In genomic region chr5:32298056-32298420, GRCh38 we compare ENCODE assay signal across 10 cellular contexts. TPM values are rescaled to one million over a fixed set of nuclear protein-coding genes. Genes with fewer than 3 reads are reported as not detected.
DNase-seq lines count a peak whose midpoint lies in the region; ATAC-seq and TF ChIP-seq lines count a peak whose summit lies in the region.
"Had no signal": no experiment of that assay in that cellular context is flagged by ENCODE, and none has a peak within 500 bp of the region (broad histone marks: within the 10 kb centered on the region; RNA-seq: fewer than 3 reads in every experiment).

No MANE protein-coding gene starts in this region.

- H3K4me3 ChIP-seq in left ventricle myocardium inferior (no peak overlapping the region), hepatocyte (no peak overlapping the region)

- H3K36me3 ChIP-seq in left ventricle myocardium inferior, result peaks cover 22% of the 10 kb centered on the region
- no peaks in the 10 kb centered on the region for H3K36me3 ChIP-seq in hepatocyte (replicated peaks; ENCODE audit: insufficient read depth, low read depth)

- peaks cover 69% of the 10 kb centered on the region for H3K4me1 ChIP-seq in left ventricle myocardium inferior
- H3K4me1 ChIP-seq in hepatocyte (ENCODE audit: insufficient read depth), result no peaks in the 10 kb centered on the region

- H3K4me2 ChIP-seq in hepatocyte, result no peak overlapping the region

- ATAC-seq in HG03175 (IDR thresholded peaks at IDR 0.05; ENCODE audit: unreplicated experiment) (peak; percentile 84), SK-N-SH treated with all-trans-retinoic acid at 6 μM for 48 hours (no peak)
- peak; percentile 91 for ATAC-seq in activated naive CD8-positive, alpha-beta T cell treated with anti-CD3 and anti-CD28 coated beads, Interleukin-2, amount 50 U/mL, for 24 hours
- peak; percentile 94 for ATAC-seq in stimulated activated memory B cell treated with anti-CD40 and anti-IgM and Interleukin-4, amounts not matched to agents 10 μg/mL and 1 μg/mL and 100 μg/mL, for 72 hours
- ATAC-seq: Panc1 had no signal

- intact Hi-C loops in activated CD4-positive, alpha-beta memory T cell treated with anti-CD3 and anti-CD28 coated beads for 36 hours (cut with micrococcal nuclease), result no loop called here
- intact Hi-C loops in left ventricle myocardium inferior (cut with micrococcal nuclease), result no loop called here

- peaks cover 29% of the 10 kb centered on the region for H3K4me1 Mint-ChIP-seq in activated CD4-positive, alpha-beta memory T cell treated with anti-CD3 and anti-CD28 coated beads for 36 hours (ENCODE audit: low read depth)
- H3K4me1 Mint-ChIP-seq in activated CD4-positive, alpha-beta memory T cell treated with anti-CD3 and anti-CD28 coated beads, Interleukin-2, amount 10 ng/mL, durations not matched to agents 7 days and 5 days, result peaks cover 22% of the 10 kb centered on the region
- peaks cover 42% of the 10 kb centered on the region for H3K4me1 Mint-ChIP-seq in activated naive CD8-positive, alpha-beta T cell treated with anti-CD3 and anti-CD28 coated beads, Interleukin-2, amount 50 U/mL, for 24 hours
- H3K4me1 Mint-ChIP-seq in stimulated activated memory B cell treated with anti-CD40 and anti-IgM and Interleukin-4, amounts not matched to agents 10 μg/mL and 1 μg/mL and 100 μg/mL, for 72 hours, result peaks cover 66% of the 10 kb centered on the region

- H3K9me2 ChIP-seq in hepatocyte (replicated peaks; ENCODE audit: insufficient read depth), result no peaks in the 10 kb centered on the region

- H3K9me3 ChIP-seq in left ventricle myocardium inferior (replicated peaks) (no peaks in the 10 kb centered on the region), hepatocyte (ENCODE audit: low read depth) (no peaks in the 10 kb centered on the region)

- TF ChIP-seq CTCF in left ventricle myocardium inferior (IDR thresholded peaks at IDR 0.05; ENCODE audit: borderline replicate concordance), result no peak
- no peak for TF ChIP-seq CTCF in hepatocyte (IDR thresholded peaks at IDR 0.05; ENCODE audit: poor library complexity)

- H3K36me3 Mint-ChIP-seq in activated CD4-positive, alpha-beta memory T cell treated with anti-CD3 and anti-CD28 coated beads for 36 hours, result peaks cover 14% of the 10 kb centered on the region
- peaks cover 52% of the 10 kb centered on the region for H3K36me3 Mint-ChIP-seq in activated CD4-positive, alpha-beta memory T cell treated with anti-CD3 and anti-CD28 coated beads, Interleukin-2, amount 10 ng/mL, durations not matched to agents 7 days and 5 days (ENCODE audit: low read depth)
- peaks cover 22% of the 10 kb centered on the region for H3K36me3 Mint-ChIP-seq in activated naive CD8-positive, alpha-beta T cell treated with anti-CD3 and anti-CD28 coated beads, Interleukin-2, amount 50 U/mL, for 24 hours (ENCODE audit: low read depth)
- peaks cover 41% of the 10 kb centered on the region for H3K36me3 Mint-ChIP-seq in stimulated activated memory B cell treated with anti-CD40 and anti-IgM and Interleukin-4, amounts not matched to agents 10 μg/mL and 1 μg/mL and 100 μg/mL, for 72 hours

- POLR2A ChIA-PET in activated CD4-positive, alpha-beta memory T cell treated with anti-CD3 and anti-CD28 coated beads for 36 hours (lab: Charles Lee), result interaction anchor here (0.9 to 1.7 kb wide), 4 partner anchors 12 to 17 kb away, joined by 3 to 6 read pairs (median 4); partner anchors contain the start of gene MTMR12
- POLR2A ChIA-PET in activated CD4-positive, alpha-beta memory T cell treated with anti-CD3 and anti-CD28 coated beads, Interleukin-2, amount 10 ng/mL, durations not matched to agents 7 days and 5 days (lab: Charles Lee), result interaction anchor here (1.0 kb wide), 1 partner anchor 15 kb away, joined by 3 read pairs; the partner anchor contains the start of gene MTMR12

- no peaks in the 10 kb centered on the region for H3K9me3 Mint-ChIP-seq in activated CD4-positive, alpha-beta memory T cell treated with anti-CD3 and anti-CD28 coated beads for 36 hours
- no peaks in the 10 kb centered on the region for H3K9me3 Mint-ChIP-seq in activated CD4-positive, alpha-beta memory T cell treated with anti-CD3 and anti-CD28 coated beads, Interleukin-2, amount 10 ng/mL, durations not matched to agents 7 days and 5 days
- H3K9me3 Mint-ChIP-seq in activated naive CD8-positive, alpha-beta T cell treated with anti-CD3 and anti-CD28 coated beads, Interleukin-2, amount 50 U/mL, for 24 hours, result no peaks in the 10 kb centered on the region
- H3K9me3 Mint-ChIP-seq in stimulated activated memory B cell treated with anti-CD40 and anti-IgM and Interleukin-4, amounts not matched to agents 10 μg/mL and 1 μg/mL and 100 μg/mL, for 72 hours, result no peaks in the 10 kb centered on the region

- H3K27me3 Mint-ChIP-seq in activated CD4-positive, alpha-beta memory T cell treated with anti-CD3 and anti-CD28 coated beads for 36 hours, result no peaks in the 10 kb centered on the region
- H3K27me3 Mint-ChIP-seq in activated CD4-positive, alpha-beta memory T cell treated with anti-CD3 and anti-CD28 coated beads, Interleukin-2, amount 10 ng/mL, durations not matched to agents 7 days and 5 days, result no peaks in the 10 kb centered on the region
- no peaks in the 10 kb centered on the region for H3K27me3 Mint-ChIP-seq in activated naive CD8-positive, alpha-beta T cell treated with anti-CD3 and anti-CD28 coated beads, Interleukin-2, amount 50 U/mL, for 24 hours
- H3K27me3 Mint-ChIP-seq in stimulated activated memory B cell treated with anti-CD40 and anti-IgM and Interleukin-4, amounts not matched to agents 10 μg/mL and 1 μg/mL and 100 μg/mL, for 72 hours, result no peaks in the 10 kb centered on the region

- peaks cover 94% of the 10 kb centered on the region for H3K79me2 ChIP-seq in hepatocyte

- H3K27me3 ChIP-seq in left ventricle myocardium inferior (ENCODE audit: low read depth), result no peaks in the 10 kb centered on the region
- no peaks in the 10 kb centered on the region for H3K27me3 ChIP-seq in hepatocyte

- 90% methylated on average over 5 of the region's 5 CpGs for WGBS in hepatocyte (ENCODE audit: low lambda C conversion rate, missing lambda C conversion rate)

- CTCF ChIA-PET in activated CD4-positive, alpha-beta memory T cell treated with anti-CD3 and anti-CD28 coated beads for 36 hours (lab: Charles Lee), result interaction anchor here (1.0 kb wide), 1 partner anchor 292 kb away, joined by 3 read pairs; no protein-coding TSS in a partner anchor
- CTCF ChIA-PET in activated CD4-positive, alpha-beta memory T cell treated with anti-CD3 and anti-CD28 coated beads, Interleukin-2, amount 10 ng/mL, durations not matched to agents 7 days and 5 days (lab: Charles Lee), result interaction anchor here (0.7 kb wide), 1 partner anchor 215 kb away, joined by 3 read pairs; no protein-coding TSS in a partner anchor

- peaks cover 17% of the 10 kb centered on the region for H4K20me1 ChIP-seq in hepatocyte (ENCODE audit: insufficient read depth, poor library complexity, severe bottlenecking)

- H3K27ac ChIP-seq in left ventricle myocardium inferior (replicated peaks) (no peak overlapping the region), hepatocyte (no peak overlapping the region)

- H3K4me3 Mint-ChIP-seq in activated CD4-positive, alpha-beta memory T cell treated with anti-CD3 and anti-CD28 coated beads for 36 hours, result no peak overlapping the region
- H3K4me3 Mint-ChIP-seq in activated CD4-positive, alpha-beta memory T cell treated with anti-CD3 and anti-CD28 coated beads, Interleukin-2, amount 10 ng/mL, durations not matched to agents 7 days and 5 days, result no peak overlapping the region
- H3K4me3 Mint-ChIP-seq in activated naive CD8-positive, alpha-beta T cell treated with anti-CD3 and anti-CD28 coated beads, Interleukin-2, amount 50 U/mL, for 24 hours, result peak overlapping the region; percentile 37
- H3K4me3 Mint-ChIP-seq in stimulated activated memory B cell treated with anti-CD40 and anti-IgM and Interleukin-4, amounts not matched to agents 10 μg/mL and 1 μg/mL and 100 μg/mL, for 72 hours, result peak overlapping the region; percentile 2

- H2AFZ ChIP-seq in hepatocyte, result no peak overlapping the region

- peak; percentile 44 for DNase-seq in activated CD4-positive, alpha-beta memory T cell treated with anti-CD3 and anti-CD28 coated beads for 36 hours
- DNase-seq in activated CD4-positive, alpha-beta memory T cell treated with anti-CD3 and anti-CD28 coated beads, Interleukin-2, amount 10 ng/mL, durations not matched to agents 7 days and 5 days, result no peak
- peak; percentile 48 for DNase-seq in activated naive CD8-positive, alpha-beta T cell treated with anti-CD3 and anti-CD28 coated beads, Interleukin-2, amount 50 U/mL, for 24 hours
- DNase-seq in left ventricle myocardium inferior (no peak), hepatocyte (ENCODE audit: low spot score) (no peak)
- DNase-seq: ACHN had no signal

- H3K27ac Mint-ChIP-seq in activated CD4-positive, alpha-beta memory T cell treated with anti-CD3 and anti-CD28 coated beads for 36 hours, result no peak overlapping the region
- H3K27ac Mint-ChIP-seq in activated CD4-positive, alpha-beta memory T cell treated with anti-CD3 and anti-CD28 coated beads, Interleukin-2, amount 10 ng/mL, durations not matched to agents 7 days and 5 days, result no peak overlapping the region
- H3K27ac Mint-ChIP-seq in activated naive CD8-positive, alpha-beta T cell treated with anti-CD3 and anti-CD28 coated beads, Interleukin-2, amount 50 U/mL, for 24 hours, result peak overlapping the region; percentile 48
- peak overlapping the region; percentile 73 for H3K27ac Mint-ChIP-seq in stimulated activated memory B cell treated with anti-CD40 and anti-IgM and Interleukin-4, amounts not matched to agents 10 μg/mL and 1 μg/mL and 100 μg/mL, for 72 hours

TF ChIP-seq in SK-N-SH treated with all-trans-retinoic acid at 6 μM for 48 hours, 23 proteins besides CTCF, POLR2A, EP300 and RAD21 (continues in another document):
- TF ChIP-seq RARB (CRISPR knock-in tag; IDR thresholded peaks at IDR 0.05) (no peak), ISL1 (CRISPR knock-in tag; IDR thresholded peaks at IDR 0.05) (no peak), POU6F1 (CRISPR knock-in tag; IDR thresholded peaks at IDR 0.05; ENCODE audit: borderline replicate concordance, low read depth) (no peak)

RNA-seq across cellular contexts. Expression of gene MTMR12, which starts 14.7 kb away (rescaled TPM):
- total RNA-seq in activated CD4-positive, alpha-beta memory T cell treated with anti-CD3 and anti-CD28 coated beads for 36 hours, result 10 to 100 TPM; 22.3 to 22.4 TPM
- 10 to 100 TPM; 28.6 to 29.6 TPM for total RNA-seq in activated CD4-positive, alpha-beta memory T cell treated with anti-CD3 and anti-CD28 coated beads, Interleukin-2, amount 10 ng/mL, durations not matched to agents 7 days and 5 days
- 13.8 TPM for total RNA-seq in left ventricle myocardium inferior
- 14.7 and 19.7 TPM in 2 replicates for total RNA-seq in hepatocyte
- 7.1 and 11.0 TPM in 2 replicates for polyA plus RNA-seq in hepatocyte

Comparison
In these comparisons a context has a peak if more than half of its experiments do, and no peak if none do; other contexts are left out.
1. DNase-seq: peak in activated CD4-positive, alpha-beta memory T cell treated with anti-CD3 and anti-CD28 coated beads for 36 hours (single experiment) and activated naive CD8-positive, alpha-beta T cell treated with anti-CD3 and anti-CD28 coated beads, Interleukin-2, amount 50 U/mL, for 24 hours (single experiment); none in activated CD4-positive, alpha-beta memory T cell treated with anti-CD3 and anti-CD28 coated beads, Interleukin-2, amount 10 ng/mL, durations not matched to agents 7 days and 5 days (single experiment), left ventricle myocardium inferior (single experiment) and hepatocyte (single experiment).
2. H3K27ac Mint-ChIP-seq: peak in activated naive CD8-positive, alpha-beta T cell treated with anti-CD3 and anti-CD28 coated beads, Interleukin-2, amount 50 U/mL, for 24 hours (single experiment) and stimulated activated memory B cell treated with anti-CD40 and anti-IgM and Interleukin-4, amounts not matched to agents 10 μg/mL and 1 μg/mL and 100 μg/mL, for 72 hours (single experiment); none in activated CD4-positive, alpha-beta memory T cell treated with anti-CD3 and anti-CD28 coated beads for 36 hours (single experiment) and activated CD4-positive, alpha-beta memory T cell treated with anti-CD3 and anti-CD28 coated beads, Interleukin-2, amount 10 ng/mL, durations not matched to agents 7 days and 5 days (single experiment).
3. H3K4me3 Mint-ChIP-seq: peak in activated naive CD8-positive, alpha-beta T cell treated with anti-CD3 and anti-CD28 coated beads, Interleukin-2, amount 50 U/mL, for 24 hours (single experiment) and stimulated activated memory B cell treated with anti-CD40 and anti-IgM and Interleukin-4, amounts not matched to agents 10 μg/mL and 1 μg/mL and 100 μg/mL, for 72 hours (single experiment); none in activated CD4-positive, alpha-beta memory T cell treated with anti-CD3 and anti-CD28 coated beads for 36 hours (single experiment) and activated CD4-positive, alpha-beta memory T cell treated with anti-CD3 and anti-CD28 coated beads, Interleukin-2, amount 10 ng/mL, durations not matched to agents 7 days and 5 days (single experiment).